In genomic region chr16:31568577-31569359, GRCh38 we compare ENCODE assay signal across 10 cellular contexts. TPM values are rescaled to one million over a fixed set of nuclear protein-coding genes. Genes with fewer than 3 reads are reported as not detected.
A peak's percentile ranks its signal among the peaks of the same experiment; 100 is the strongest.
DNase-seq lines count a peak whose midpoint lies in the region; ATAC-seq and TF ChIP-seq lines count a peak whose summit lies in the region.
"Had no signal": no experiment of that assay in that cellular context is flagged by ENCODE, and none has a peak within 500 bp of the region (broad histone marks: within the 10 kb centered on the region; RNA-seq: fewer than 3 reads in every experiment).

No MANE protein-coding gene starts in this region.

- peaks cover 61% of the 10 kb centered on the region for H3K27me3 Mint-ChIP-seq in activated naive CD4-positive, alpha-beta T cell treated with anti-CD3 and anti-CD28 coated beads, Interleukin-2, amount 10 ng/mL, durations not matched to agents 7 days and 5 days
- H3K27me3 Mint-ChIP-seq in dendritic cell treated with granulocyte-macrophage colony-stimulating factor and Interleukin-4, amounts not matched to agents 40 ng/mL and 50 ng/mL, for 4 days = peaks cover 38% of the 10 kb centered on the region

- no peak overlapping the region for H3K27ac ChIP-seq in muscle layer of duodenum (ENCODE audit: low read length)
- no peak overlapping the region for H3K27ac ChIP-seq in thymus (ENCODE audit: low read depth)
- no peak overlapping the region for H3K27ac ChIP-seq in mesenchymal stem cell (ENCODE audit: low read length, poor library complexity, severe bottlenecking)
- no peak overlapping the region for H3K27ac ChIP-seq in brain microvascular endothelial cell

- peaks cover 6% of the 10 kb centered on the region in 2 donors for H3K9me3 Mint-ChIP-seq in activated naive CD4-positive, alpha-beta T cell treated with anti-CD3 and anti-CD28 coated beads, Interleukin-2, amount 50 U/mL, for 72 hours
- H3K9me3 Mint-ChIP-seq in activated naive CD4-positive, alpha-beta T cell treated with anti-CD3 and anti-CD28 coated beads, Interleukin-2, amount 10 ng/mL, durations not matched to agents 7 days and 5 days = peaks cover 15% of the 10 kb centered on the region
- H3K9me3 Mint-ChIP-seq in dendritic cell treated with granulocyte-macrophage colony-stimulating factor and Interleukin-4, amounts not matched to agents 40 ng/mL and 50 ng/mL, for 4 days = peaks cover 5% of the 10 kb centered on the region

- DNase-seq in activated naive CD4-positive, alpha-beta T cell treated with anti-CD3 and anti-CD28 coated beads, Interleukin-2, amount 50 U/mL, for 72 hours (ENCODE audit: low spot score in 2 of 2) = no peak
- no peak for DNase-seq in activated naive CD4-positive, alpha-beta T cell treated with anti-CD3 and anti-CD28 coated beads, Interleukin-2, amount 10 ng/mL, durations not matched to agents 7 days and 5 days
- DNase-seq in mesenchymal stem cell (no peak), brain microvascular endothelial cell (no peak)
- DNase-seq: Caco-2, NCI-H526 treated with DMSO at 0.1 percent for 48 hours had no signal

- no peaks in the 10 kb centered on the region for H3K9me3 ChIP-seq in muscle layer of duodenum (ENCODE audit: control insufficient read depth in 1 of 2, low read length in 2 of 2)
- H3K9me3 ChIP-seq in thymus (ENCODE audit: control insufficient read depth) = no peaks in the 10 kb centered on the region
- H3K9me3 ChIP-seq in mesenchymal stem cell (ENCODE audit: control insufficient read depth, low read length) = peaks cover 30% of the 10 kb centered on the region
- H3K9me3 ChIP-seq: Caco-2 had no signal

- H3K14ac ChIP-seq in mesenchymal stem cell (ENCODE audit: low read length in 2 of 2) = no peak overlapping the region

- H3K23ac ChIP-seq in mesenchymal stem cell (ENCODE audit: low read length in 2 of 2) = no peak overlapping the region

- peaks cover 11% of the 10 kb centered on the region for H3K27me3 ChIP-seq in muscle layer of duodenum (ENCODE audit: low read depth, low read length)
- H3K27me3 ChIP-seq in thymus (ENCODE audit: control insufficient read depth, insufficient read depth) = peaks cover 8% of the 10 kb centered on the region
- H3K27me3 ChIP-seq in mesenchymal stem cell (ENCODE audit: control insufficient read depth in 1 of 2, insufficient read depth in 1 of 2, low read length in 2 of 2) = peaks cover 11 to 15% of the 10 kb centered on the region in 2 experiments
- H3K27me3 ChIP-seq in brain microvascular endothelial cell (replicated peaks) = peaks cover 15% of the 10 kb centered on the region

- no peak overlapping the region for H3K4me2 ChIP-seq in mesenchymal stem cell (ENCODE audit: low read length, poor library complexity, severe bottlenecking)

- peak; percentile 49 to 70 for ATAC-seq in activated naive CD4-positive, alpha-beta T cell treated with anti-CD3 and anti-CD28 coated beads, Interleukin-2, amount 50 U/mL, for 72 hours
- ATAC-seq in HG02885 (IDR thresholded peaks at IDR 0.05; ENCODE audit: poor library complexity, unreplicated experiment) = no peak

- intact Hi-C loops in dendritic cell treated with granulocyte-macrophage colony-stimulating factor and Interleukin-4, amounts not matched to agents 40 ng/mL and 50 ng/mL, for 4 days (cut with micrococcal nuclease) = no loop called here

- no peak for TF ChIP-seq CTCF in brain microvascular endothelial cell (IDR thresholded peaks at IDR 0.05; ENCODE audit: low read depth, low read length, missing control alignments)

- H3K79me1 ChIP-seq in mesenchymal stem cell (replicated peaks; ENCODE audit: low read length, poor library complexity, severe bottlenecking) = no peaks in the 10 kb centered on the region

- H3K4me3 ChIP-seq in muscle layer of duodenum (ENCODE audit: low read depth in 1 of 2, low read length in 2 of 2) = peak overlapping the region; percentile 21 to 50
- peak overlapping the region; percentile 31 for H3K4me3 ChIP-seq in thymus (ENCODE audit: low read length)
- H3K4me3 ChIP-seq in mesenchymal stem cell (ENCODE audit: insufficient read depth in 1 of 2, low read depth in 1 of 2, low read length in 2 of 2) = no peak overlapping the region
- H3K4me3 ChIP-seq in brain microvascular endothelial cell (ENCODE audit: low read depth, low read length) = no peak overlapping the region

- no peak overlapping the region for H4K91ac ChIP-seq in mesenchymal stem cell (ENCODE audit: low read length)

- H3K4me1 ChIP-seq in muscle layer of duodenum (ENCODE audit: control insufficient read depth in 1 of 2, insufficient read depth in 2 of 2, low read length in 2 of 2) = peaks cover 0 to 7% of the 10 kb centered on the region in 2 donors
- H3K4me1 ChIP-seq in thymus (ENCODE audit: control insufficient read depth, insufficient read depth, low read length) = no peaks in the 10 kb centered on the region
- H3K4me1 ChIP-seq in mesenchymal stem cell (ENCODE audit: control insufficient read depth, insufficient read depth, low read depth, low read length) = peaks cover 2% of the 10 kb centered on the region
- H3K4me1 ChIP-seq: Caco-2 had no signal

- H2BK15ac ChIP-seq in mesenchymal stem cell (ENCODE audit: low read depth, poor library complexity, severe bottlenecking) = no peak overlapping the region

- no peak overlapping the region for H3K9ac ChIP-seq in mesenchymal stem cell (ENCODE audit: low read length)

- no peak overlapping the region for H2AFZ ChIP-seq in mesenchymal stem cell (ENCODE audit: low read depth, low read length)

- H3K36me3 ChIP-seq in muscle layer of duodenum (ENCODE audit: control insufficient read depth in 1 of 2, insufficient read depth in 2 of 2, low read length in 2 of 2) (no peaks in the 10 kb centered on the region), thymus (ENCODE audit: control insufficient read depth, insufficient read depth) (no peaks in the 10 kb centered on the region), mesenchymal stem cell (ENCODE audit: control insufficient read depth in 1 of 2, insufficient read depth in 2 of 2, low read depth in 1 of 2, low read length in 2 of 2) (no peaks in the 10 kb centered on the region), brain microvascular endothelial cell (replicated peaks) (no peaks in the 10 kb centered on the region)

- no peak overlapping the region for H2BK120ac ChIP-seq in mesenchymal stem cell (ENCODE audit: low read depth, low read length)

- peaks cover 3% of the 10 kb centered on the region for H3K4me1 Mint-ChIP-seq in activated naive CD4-positive, alpha-beta T cell treated with anti-CD3 and anti-CD28 coated beads, Interleukin-2, amount 10 ng/mL, durations not matched to agents 7 days and 5 days
- peaks cover 11% of the 10 kb centered on the region for H3K4me1 Mint-ChIP-seq in dendritic cell treated with granulocyte-macrophage colony-stimulating factor and Interleukin-4, amounts not matched to agents 40 ng/mL and 50 ng/mL, for 4 days (ENCODE audit: low read depth)

- in situ Hi-C loops in brain microvascular endothelial cell (cut with HindIII; ENCODE audit: low pct_ligation_motif_present, low sequenced_read_pairs) = no loop called here

- H3K4ac ChIP-seq in mesenchymal stem cell (ENCODE audit: low read depth in 1 of 2, low read length in 2 of 2) = no peak overlapping the region

- 18% methylated on average over 49 of the region's 49 CpGs for WGBS in thymus
- WGBS in mesenchymal stem cell = 65% methylated on average over 38 of the region's 49 CpGs

- no peak overlapping the region for H2BK5ac ChIP-seq in mesenchymal stem cell (ENCODE audit: low read depth, low read length, poor library complexity, severe bottlenecking)

- H3K18ac ChIP-seq in mesenchymal stem cell (ENCODE audit: low read depth in 1 of 2, low read length in 2 of 2) = no peak overlapping the region

- H4K8ac ChIP-seq in mesenchymal stem cell (ENCODE audit: low read length) = no peak overlapping the region

- no peak overlapping the region for H3K4me3 Mint-ChIP-seq in activated naive CD4-positive, alpha-beta T cell treated with anti-CD3 and anti-CD28 coated beads, Interleukin-2, amount 10 ng/mL, durations not matched to agents 7 days and 5 days
- H3K4me3 Mint-ChIP-seq in dendritic cell treated with granulocyte-macrophage colony-stimulating factor and Interleukin-4, amounts not matched to agents 40 ng/mL and 50 ng/mL, for 4 days = peak overlapping the region; percentile 67

- no peak overlapping the region for H2AK5ac ChIP-seq in mesenchymal stem cell (ENCODE audit: low read length, severe bottlenecking)

- peaks cover 5 to 16% of the 10 kb centered on the region in 2 donors for H3K36me3 Mint-ChIP-seq in activated naive CD4-positive, alpha-beta T cell treated with anti-CD3 and anti-CD28 coated beads, Interleukin-2, amount 50 U/mL, for 72 hours
- H3K36me3 Mint-ChIP-seq in activated naive CD4-positive, alpha-beta T cell treated with anti-CD3 and anti-CD28 coated beads, Interleukin-2, amount 10 ng/mL, durations not matched to agents 7 days and 5 days = peaks cover 2% of the 10 kb centered on the region
- no peaks in the 10 kb centered on the region for H3K36me3 Mint-ChIP-seq in dendritic cell treated with granulocyte-macrophage colony-stimulating factor and Interleukin-4, amounts not matched to agents 40 ng/mL and 50 ng/mL, for 4 days (ENCODE audit: low read depth)

- no peak overlapping the region for H2BK12ac ChIP-seq in mesenchymal stem cell (ENCODE audit: low read length in 2 of 2)

- CTCF ChIA-PET in activated naive CD4-positive, alpha-beta T cell treated with anti-CD3 and anti-CD28 coated beads, Interleukin-2, amount 10 ng/mL, durations not matched to agents 7 days and 5 days (lab: Charles Lee) = no interaction called here

- H3K27ac Mint-ChIP-seq in activated naive CD4-positive, alpha-beta T cell treated with anti-CD3 and anti-CD28 coated beads, Interleukin-2, amount 50 U/mL, for 72 hours = no peak overlapping the region
- H3K27ac Mint-ChIP-seq in activated naive CD4-positive, alpha-beta T cell treated with anti-CD3 and anti-CD28 coated beads, Interleukin-2, amount 10 ng/mL, durations not matched to agents 7 days and 5 days = no peak overlapping the region
- no peak overlapping the region for H3K27ac Mint-ChIP-seq in dendritic cell treated with granulocyte-macrophage colony-stimulating factor and Interleukin-4, amounts not matched to agents 40 ng/mL and 50 ng/mL, for 4 days

RNA-seq across cellular contexts. Expression of gene AHSP, which starts 41.1 kb away (rescaled TPM):
- not detected for total RNA-seq in activated naive CD4-positive, alpha-beta T cell treated with anti-CD3 and anti-CD28 coated beads, Interleukin-2, amount 50 U/mL, for 72 hours
- polyA plus RNA-seq in thymus = 2.0 TPM
- not detected for polyA plus RNA-seq in mesenchymal stem cell (2013, experiment 1 of 2)
- not detected for polyA plus RNA-seq in mesenchymal stem cell (2013, experiment 2 of 2)
- total RNA-seq: Caco-2 had no signal

Comparison
In these comparisons a context has a peak if more than half of its experiments do, and no peak if none do; other contexts are left out.
1. H3K4me3 ChIP-seq: peak in muscle layer of duodenum (2 of 2) and thymus (single experiment); none in mesenchymal stem cell (0 of 2) and brain microvascular endothelial cell (single experiment).